ENCODE assay signal across 11 cellular contexts in the genomic region with DNA sequence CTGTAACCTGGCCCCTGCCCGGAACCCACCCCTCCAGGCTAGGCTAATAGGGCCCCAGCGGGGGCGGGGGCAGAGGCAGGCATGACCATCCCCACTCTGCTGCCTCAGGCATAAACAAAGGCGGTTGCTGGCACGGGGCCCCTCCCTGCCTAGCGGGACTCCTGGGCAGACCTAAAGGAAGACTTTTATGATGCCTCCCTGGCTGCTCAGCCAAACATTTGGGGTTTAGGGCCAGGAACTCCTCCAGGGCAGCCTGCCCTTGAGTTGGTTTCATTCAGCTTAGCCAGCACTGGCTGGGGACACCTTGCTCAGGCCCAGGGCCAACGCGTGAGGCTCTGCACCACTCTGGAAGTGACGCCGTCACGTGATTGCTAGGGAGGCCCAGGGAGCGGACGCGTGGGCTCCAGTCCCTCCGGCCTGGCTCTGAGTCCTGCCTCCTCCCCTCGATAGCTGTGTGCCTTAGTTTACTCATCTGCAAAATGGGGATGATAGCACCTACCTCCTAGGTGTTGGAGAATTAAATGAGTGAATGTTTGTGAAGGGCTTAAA. TPM values are rescaled to one million over a fixed set of nuclear protein-coding genes. Genes with fewer than 3 reads are reported as not detected.
DNase-seq lines count a peak whose midpoint lies in the region; ATAC-seq, FAIRE-seq and TF ChIP-seq lines count a peak whose summit lies in the region.
"Had no signal": no experiment of that assay in that cellular context is flagged by ENCODE, and none has a peak within 500 bp of the region (broad histone marks: within the 10 kb centered on the region; RNA-seq: fewer than 3 reads in every experiment).

No MANE protein-coding gene starts in this region.

- no peaks in the 10 kb centered on the region for H3K9me1 ChIP-seq in keratinocyte (ENCODE audit: control insufficient read depth, extremely low read depth, insufficient read depth, low read length)

- H3K27ac Mint-ChIP-seq in HFFc6 (peak overlapping the region; percentile 66), brain (peak overlapping the region in 3 of 5 experiments; percentile 72 to 94 (median 81))
- H3K27ac Mint-ChIP-seq in T-helper 2 cell treated with Interferon-gamma antibody and Interleukin-4, amounts not matched to agents 5 μg/mL and 100 μg/mL, for 36 hours = no peak overlapping the region
- H3K27ac Mint-ChIP-seq: dendritic cell treated with granulocyte-macrophage colony-stimulating factor and Interleukin-4, amounts not matched to agents 40 ng/mL and 50 ng/mL, for 4 days had no signal

- no peak overlapping the region for H3K4me3 ChIP-seq in keratinocyte (ENCODE audit: control insufficient read depth in 2 of 3, extremely low read depth in 1 of 3, insufficient read depth in 2 of 3, low read depth in 1 of 3, low read length in 3 of 3)

- H3K4me1 ChIP-seq in keratinocyte (ENCODE audit: control insufficient read depth, extremely low read depth, insufficient read depth, low read length) = peaks cover 16% of the 10 kb centered on the region

- no peaks in the 10 kb centered on the region for H3K36me3 ChIP-seq in keratinocyte (ENCODE audit: control insufficient read depth in 2 of 2, extremely low read depth in 1 of 2, insufficient read depth in 2 of 2, low read length in 2 of 2)
- H3K36me3 ChIP-seq: neutrophil had no signal

- peak overlapping the region; percentile 22 for H3K4me2 ChIP-seq in keratinocyte (ENCODE audit: control insufficient read depth, extremely low read depth, insufficient read depth, low read depth, low read length)

- H3K27me3 ChIP-seq in keratinocyte (ENCODE audit: control insufficient read depth, extremely low read depth, insufficient read depth, low read length) = no peaks in the 10 kb centered on the region

- no peak overlapping the region for H3K9ac ChIP-seq in keratinocyte (ENCODE audit: control insufficient read depth, extremely low read depth, insufficient read depth, low read length)

- no peaks in the 10 kb centered on the region for H3K36me3 Mint-ChIP-seq in HFFc6 (ENCODE audit: low read depth)
- H3K36me3 Mint-ChIP-seq in brain = peaks cover 16% of the 10 kb centered on the region
- no peaks in the 10 kb centered on the region for H3K36me3 Mint-ChIP-seq in T-helper 2 cell treated with Interferon-gamma antibody and Interleukin-4, amounts not matched to agents 5 μg/mL and 100 μg/mL, for 36 hours (ENCODE audit: low read depth)

- DNase-seq in HFFc6 (peak; percentile 47), keratinocyte (ENCODE audit: low read depth, low spot score) (no peak), substantia nigra (lab: John Stamatoyannopoulos, UW) (peak in 23 of 49 donors; percentile 19 to 83 (median 31)), SHP77 (lab: John Stamatoyannopoulos, UW) (no peak), NCI-H2171 (lab: John Stamatoyannopoulos, UW) (no peak)
- DNase-seq in T-helper 2 cell treated with Interferon-gamma antibody and Interleukin-4, amounts not matched to agents 5 μg/mL and 100 μg/mL, for 36 hours (ENCODE audit: low spot score) = no peak

- H3K4me1 Mint-ChIP-seq in HFFc6 (ENCODE audit: low read depth) = peaks cover 38% of the 10 kb centered on the region
- H3K4me1 Mint-ChIP-seq in brain = peaks cover 20% of the 10 kb centered on the region
- no peaks in the 10 kb centered on the region for H3K4me1 Mint-ChIP-seq in T-helper 2 cell treated with Interferon-gamma antibody and Interleukin-4, amounts not matched to agents 5 μg/mL and 100 μg/mL, for 36 hours (ENCODE audit: low read depth)

- H3K27ac ChIP-seq in keratinocyte (ENCODE audit: control insufficient read depth, insufficient read depth, low read length) = no peak overlapping the region
- H3K27ac ChIP-seq in substantia nigra (ENCODE audit: low read depth, low read length, poor library complexity, severe bottlenecking) = peak overlapping the region; percentile 63
- H3K27ac ChIP-seq: neutrophil had no signal

- H2AFZ ChIP-seq in keratinocyte (ENCODE audit: control insufficient read depth, low read length) = peak overlapping the region; percentile 15

- FAIRE-seq in keratinocyte (lab: Jason Lieb, UNC) = no peak

- no peaks in the 10 kb centered on the region for H3K9me3 ChIP-seq in keratinocyte (ENCODE audit: control insufficient read depth, low read depth, low read length)
- H3K9me3 ChIP-seq: neutrophil had no signal

- no peaks in the 10 kb centered on the region for H3K79me2 ChIP-seq in keratinocyte (ENCODE audit: control insufficient read depth, insufficient read depth, low read length)

- H4K20me1 ChIP-seq in keratinocyte (ENCODE audit: control insufficient read depth, extremely low read depth, insufficient read depth, low read length) = no peaks in the 10 kb centered on the region

- no peak overlapping the region for H3K4me3 Mint-ChIP-seq in HFFc6
- no peak overlapping the region for H3K4me3 Mint-ChIP-seq in brain
- no peak overlapping the region for H3K4me3 Mint-ChIP-seq in T-helper 2 cell treated with Interferon-gamma antibody and Interleukin-4, amounts not matched to agents 5 μg/mL and 100 μg/mL, for 36 hours
- H3K4me3 Mint-ChIP-seq: dendritic cell treated with granulocyte-macrophage colony-stimulating factor and Interleukin-4, amounts not matched to agents 40 ng/mL and 50 ng/mL, for 4 days had no signal

- ATAC-seq in GM18909 (IDR thresholded peaks at IDR 0.05; ENCODE audit: poor library complexity, unreplicated experiment) = no peak

- dilution Hi-C loops in keratinocyte (cut with MboI; ENCODE audit: extremely low pct_ligation_motif_present, low sequenced_read_pairs) = no loop called here

- TF ChIP-seq CTCF in HFFc6 (IDR thresholded peaks at IDR 0.05) = no peak
- no peak for TF ChIP-seq CTCF in brain (conservative IDR thresholded peaks at IDR 0.05)
- TF ChIP-seq CTCF in keratinocyte (optimal IDR thresholded peaks at IDR 0.05 in 1 of 3, IDR thresholded peaks at IDR 0.05 in 1 of 3, conservative IDR thresholded peaks at IDR 0.05 in 1 of 3; ENCODE audit: extremely low read depth in 1 of 3, insufficient read depth in 2 of 3, low read length in 3 of 3) = no peak

- H3K27me3 Mint-ChIP-seq in HFFc6 (ENCODE audit: insufficient read depth) (peaks cover 1% of the 10 kb centered on the region; the same call in 1 of the 2 replicates), brain (no peaks in the 10 kb centered on the region)
- no peaks in the 10 kb centered on the region for H3K27me3 Mint-ChIP-seq in T-helper 2 cell treated with Interferon-gamma antibody and Interleukin-4, amounts not matched to agents 5 μg/mL and 100 μg/mL, for 36 hours (ENCODE audit: low read depth)
- H3K27me3 Mint-ChIP-seq: dendritic cell treated with granulocyte-macrophage colony-stimulating factor and Interleukin-4, amounts not matched to agents 40 ng/mL and 50 ng/mL, for 4 days had no signal

- no peaks in the 10 kb centered on the region for H3K9me3 Mint-ChIP-seq in HFFc6
- peaks cover 0 to 3% (median 0%) of the 10 kb centered on the region in 5 experiments for H3K9me3 Mint-ChIP-seq in brain
- H3K9me3 Mint-ChIP-seq in T-helper 2 cell treated with Interferon-gamma antibody and Interleukin-4, amounts not matched to agents 5 μg/mL and 100 μg/mL, for 36 hours = no peaks in the 10 kb centered on the region
- H3K9me3 Mint-ChIP-seq: dendritic cell treated with granulocyte-macrophage colony-stimulating factor and Interleukin-4, amounts not matched to agents 40 ng/mL and 50 ng/mL, for 4 days had no signal

RNA-seq across cellular contexts. Expression of a gene that starts 27.8 kb away (rescaled TPM):
- 10 to 100 TPM in 2 of 6 experiments, 1 to 10 TPM in 4; 8.0 to 12.4 (median 9.1) TPM for total RNA-seq in HFFc6 (2021; fragmentation: NEBNext Ultra II Directional; extraction: Animal tissue kit (Norgen Biotek cat#: 25700))
- polyA plus RNA-seq in brain (ENCODE audit: insufficient read depth, low read depth, low replicate concordance) = 54.1 TPM
- 9.8 to 16.6 TPM (median 12.6 TPM) in 3 replicates for polyA plus RNA-seq in keratinocyte
- polyA plus RNA-seq in keratinocyte (2011; ENCODE audit: low read depth) = 2.7 TPM
- polyA plus RNA-seq in keratinocyte (2011; cell fraction: cytosol; rRNA removed) = 9.8 and 17.3 TPM in 2 replicates
- 12.8 and 15.6 TPM in 2 replicates for polyA plus RNA-seq in keratinocyte (2011; cell fraction: nucleus; rRNA removed)
- polyA plus RNA-seq in keratinocyte (2012; ENCODE audit: low replicate concordance) = 13.6 and 18.2 TPM in 2 replicates
- 6.7 to 18.3 TPM (median 9.3 TPM) in 3 replicates for polyA minus RNA-seq in keratinocyte
- 18.4 TPM for polyA minus RNA-seq in keratinocyte (2011; cell fraction: cytosol; rRNA and poly(A)+ RNA removed)
- polyA minus RNA-seq in keratinocyte (2011; cell fraction: nucleus; rRNA and poly(A)+ RNA removed) = 6.1 and 8.8 TPM in 2 replicates

RNA-seq across cellular contexts. Expression of a gene that starts 41.1 kb away (rescaled TPM):
- total RNA-seq in HFFc6 (2021; fragmentation: NEBNext Ultra II Directional; extraction: Animal tissue kit (Norgen Biotek cat#: 25700)) = 10 to 100 TPM; 55.7 to 84.5 (median 69.4) TPM
- polyA plus RNA-seq in brain (ENCODE audit: insufficient read depth, low read depth, low replicate concordance) = 3.6 TPM
- 0.72 to 3.2 TPM (median 0.87 TPM) in 3 replicates for polyA plus RNA-seq in keratinocyte
- polyA plus RNA-seq in keratinocyte (2011; ENCODE audit: low read depth) = 1.1 TPM
- 0.15 and 0.61 TPM in 2 replicates for polyA plus RNA-seq in keratinocyte (2011; cell fraction: cytosol; rRNA removed)
- polyA plus RNA-seq in keratinocyte (2011; cell fraction: nucleus; rRNA removed) = 1.6 and 2.6 TPM in 2 replicates
- 1.2 and 2.6 TPM in 2 replicates for polyA plus RNA-seq in keratinocyte (2012; ENCODE audit: low replicate concordance)
- 1.4 to 3.1 TPM (median 1.8 TPM) in 3 replicates for polyA minus RNA-seq in keratinocyte
- 1.7 TPM for polyA minus RNA-seq in keratinocyte (2011; cell fraction: cytosol; rRNA and poly(A)+ RNA removed)
- 3.2 and 3.7 TPM in 2 replicates for polyA minus RNA-seq in keratinocyte (2011; cell fraction: nucleus; rRNA and poly(A)+ RNA removed)
- total RNA-seq: NCI-H460 had no signal
